8 cellular contexts compared by ENCODE assay signal in genomic region chr2:198296665-198297308, GRCh38.
DNase-seq lines count a peak whose midpoint lies in the region; ATAC-seq and TF ChIP-seq lines count a peak whose summit lies in the region.

No MANE protein-coding gene starts in this region.

- CTCF ChIA-PET in activated B cell treated with CpG ODN at 0.5 μM for 24 hours (lab: Charles Lee), result interaction anchor here (0.6 to 2.5 kb wide), 11 partner anchors 13 to 1546 kb away, joined by 3 to 14 read pairs (median 4); partner anchors contain the start of gene MARS2

- no peaks in the 10 kb centered on the region for H3K27me3 ChIP-seq in kidney epithelial cell (ENCODE audit: control insufficient read depth, insufficient read depth, low read length)

- no peaks in the 10 kb centered on the region for H3K36me3 Mint-ChIP-seq in activated B cell treated with CpG ODN at 0.5 μM for 24 hours (ENCODE audit: low read depth)

- ATAC-seq in GM18519 (IDR thresholded peaks at IDR 0.05; ENCODE audit: low FRiP score, unreplicated experiment), result peak; percentile 66
- peak; percentile 75 for ATAC-seq in HG03039 (IDR thresholded peaks at IDR 0.05; ENCODE audit: unreplicated experiment)
- peak; percentile 64 for ATAC-seq in activated B cell treated with CpG ODN at 0.5 μM for 24 hours (ENCODE audit: low read depth)

- POLR2A ChIA-PET in activated B cell treated with CpG ODN at 0.5 μM for 24 hours (lab: Charles Lee), result no interaction called here

- intact Hi-C loops in activated B cell treated with CpG ODN at 0.5 μM for 24 hours (cut with micrococcal nuclease), result loop anchor here (1.0 to 5.0 kb wide), 5 partner anchors 446 to 1999 kb away; partner anchors contain the start of gene HSPD1

- no peak overlapping the region for H3K4me3 ChIP-seq in kidney epithelial cell (ENCODE audit: low read depth, low read length)

- H3K27ac Mint-ChIP-seq in activated B cell treated with CpG ODN at 0.5 μM for 24 hours, result no peak overlapping the region

- H3K4me1 Mint-ChIP-seq in activated B cell treated with CpG ODN at 0.5 μM for 24 hours, result peaks cover 4% of the 10 kb centered on the region

- no peaks in the 10 kb centered on the region for H3K9me3 Mint-ChIP-seq in activated B cell treated with CpG ODN at 0.5 μM for 24 hours

- TF ChIP-seq CTCF in activated B cell treated with CpG ODN at 0.5 μM for 24 hours (IDR thresholded peaks at IDR 0.05) (peak; percentile 83), kidney epithelial cell (IDR thresholded peaks at IDR 0.05; ENCODE audit: insufficient read depth, low read length, poor library complexity, severe bottlenecking) (peak; percentile 74)

- H3K4me3 Mint-ChIP-seq in activated B cell treated with CpG ODN at 0.5 μM for 24 hours, result no peak overlapping the region

- DNase-seq in AG08395 (ENCODE audit: low spot score) (peak; percentile 51), NCI-H2107 treated with DMSO at 0.1 percent for 48 hours (lab: John Stamatoyannopoulos, UW; ENCODE audit: unreplicated experiment) (peak; percentile 28), activated B cell treated with CpG ODN at 0.5 μM for 24 hours (no peak), kidney epithelial cell (ENCODE audit: low read depth) (no peak)
- peak; percentile 45 for DNase-seq in central memory CD4-positive, alpha-beta T cell
- peak; percentile 63 for DNase-seq in stimulated activated CD4-positive, alpha-beta T cell treated with anti-CD3 and anti-CD28 coated beads, Interleukin-4, amount 100 ng/mL, for 24 hours

- H3K36me3 ChIP-seq in kidney epithelial cell (ENCODE audit: control insufficient read depth, insufficient read depth, low read length), result no peaks in the 10 kb centered on the region

- H3K27me3 Mint-ChIP-seq in activated B cell treated with CpG ODN at 0.5 μM for 24 hours, result peaks cover 2% of the 10 kb centered on the region

Comparison
In these comparisons a context has a peak if more than half of its experiments do, and no peak if none do; other contexts are left out.
1. DNase-seq: peak in AG08395 (single experiment), NCI-H2107 treated with DMSO at 0.1 percent for 48 hours (single experiment), central memory CD4-positive, alpha-beta T cell (single experiment) and stimulated activated CD4-positive, alpha-beta T cell treated with anti-CD3 and anti-CD28 coated beads, Interleukin-4, amount 100 ng/mL, for 24 hours (single experiment); none in activated B cell treated with CpG ODN at 0.5 μM for 24 hours (single experiment) and kidney epithelial cell (single experiment).
2. Peak in every context shown above with its lines, with median percentiles within 50 percentile points of each other: ATAC-seq.